Comparison of ENCODE assay signal across 17 cellular contexts in genomic region chr6:79168695-79168980, GRCh38.
DNase-seq lines count a peak whose midpoint lies in the region; TF ChIP-seq lines count a peak whose summit lies in the region.
"Had no signal": no experiment of that assay in that cellular context is flagged by ENCODE, and none has a peak within 500 bp of the region (broad histone marks: within the 10 kb centered on the region; RNA-seq: fewer than 3 reads in every experiment).

No MANE protein-coding gene starts in this region.

- H4K20me1 ChIP-seq in osteoblast (ENCODE audit: insufficient read depth, low read length) = no peaks in the 10 kb centered on the region

- no peaks in the 10 kb centered on the region for H3K27me3 ChIP-seq in osteoblast (ENCODE audit: insufficient read depth, low read length)

- H3K4me2 ChIP-seq in osteoblast (ENCODE audit: insufficient read depth, low read length) = peak overlapping the region; percentile 7

- no peaks in the 10 kb centered on the region for H3K9me3 ChIP-seq in osteoblast (ENCODE audit: low read depth, low read length)

- H3K79me2 ChIP-seq in osteoblast (ENCODE audit: insufficient read depth, low read length) = no peaks in the 10 kb centered on the region

- H3K27ac ChIP-seq in osteoblast (ENCODE audit: low read depth, low read length) = no peak overlapping the region

- no peak overlapping the region for H2AFZ ChIP-seq in osteoblast (ENCODE audit: low read length)

- peaks cover 6% of the 10 kb centered on the region for H3K4me1 ChIP-seq in osteoblast (ENCODE audit: insufficient read depth, low read length)

- H3K36me3 ChIP-seq in osteoblast (ENCODE audit: insufficient read depth, low read length) = no peaks in the 10 kb centered on the region

- no peak overlapping the region for H3K4me3 ChIP-seq in osteoblast (ENCODE audit: insufficient read depth, low read length)
- H3K4me3 ChIP-seq: K562 had no signal

- DNase-seq in EL (peak; percentile 6), amniotic epithelial cell (ENCODE audit: low read depth) (peak; percentile 15), fibroblast of gingiva (ENCODE audit: low read depth) (peak; percentile 73), osteoblast (ENCODE audit: insufficient read length, low spot score, missing footprints) (no peak), NAMALWA (ENCODE audit: low spot score) (no peak), HCEC 1CT (no peak), kidney glomerular epithelial cell (lab: John Stamatoyannopoulos, UW) (no peak)
- DNase-seq in activated naive CD4-positive, alpha-beta T cell treated with anti-CD3 and anti-CD28 coated beads, Interleukin-2, amount 50 U/mL, for 16 hours = no peak
- DNase-seq: COR-L47, DMS153, NCI-H1092 treated with DMSO at 0.1 percent for 48 hours, NCI-H1694, NCI-H2107, NCI-H226, NCI-H526 treated with DMSO at 0.1 percent for 48 hours, RPMI8226 had no signal

- TF ChIP-seq CTCF in osteoblast (IDR thresholded peaks at IDR 0.05; ENCODE audit: extremely low read depth, low read depth, low read length) = no peak

Comparison
In these comparisons a context has a peak if more than half of its experiments do, and no peak if none do; other contexts are left out.
1. DNase-seq: peak in EL (single experiment), amniotic epithelial cell (single experiment) and fibroblast of gingiva (single experiment); none in osteoblast (single experiment), activated naive CD4-positive, alpha-beta T cell treated with anti-CD3 and anti-CD28 coated beads, Interleukin-2, amount 50 U/mL, for 16 hours (single experiment), NAMALWA (single experiment), HCEC 1CT (single experiment) and kidney glomerular epithelial cell (single experiment).